In genomic region chr15:43093026-43093425, GRCh38 we compare ENCODE assay signal across 14 cellular contexts. TPM values are rescaled to one million over a fixed set of nuclear protein-coding genes. Genes with fewer than 3 reads are reported as not detected.
DNase-seq lines count a peak whose midpoint lies in the region; ATAC-seq and TF ChIP-seq lines count a peak whose summit lies in the region.
"Had no signal": no experiment of that assay in that cellular context is flagged by ENCODE, and none has a peak within 500 bp of the region (broad histone marks: within the 10 kb centered on the region; RNA-seq: fewer than 3 reads in every experiment).

No MANE protein-coding gene starts in this region.

- H3K4me3 ChIP-seq in GM12865 (ENCODE audit: low read depth, low read length) (no peak overlapping the region), esophagus squamous epithelium (no peak overlapping the region), smooth muscle cell (no peak overlapping the region)
- H3K4me3 ChIP-seq: breast epithelium, hepatocyte had no signal

- 58 to 87% methylated on average over 1 of the region's 1 CpG for WGBS in esophagus squamous epithelium, 2 donors
- 61% methylated on average over 1 of the region's 1 CpG for WGBS in smooth muscle cell (ENCODE audit: low lambda C conversion rate)

- H2AFZ ChIP-seq in smooth muscle cell (ENCODE audit: low read depth), result no peak overlapping the region
- H2AFZ ChIP-seq: hepatocyte had no signal

- peaks cover 100% of the 10 kb centered on the region for H4K20me1 ChIP-seq in smooth muscle cell (ENCODE audit: low read depth)

- H3K9me3 ChIP-seq in esophagus squamous epithelium, result no peaks in the 10 kb centered on the region
- H3K9me3 ChIP-seq in smooth muscle cell (replicated peaks; ENCODE audit: low read depth), result no peaks in the 10 kb centered on the region
- H3K9me3 ChIP-seq: breast epithelium, Caco-2 had no signal

- TF ChIP-seq CTCF in GM12865 (IDR thresholded peaks at IDR 0.05; ENCODE audit: insufficient read depth, low read depth, low read length, missing control alignments) (no peak), esophagus squamous epithelium (IDR thresholded peaks at IDR 0.05) (no peak), smooth muscle cell (IDR thresholded peaks at IDR 0.05; ENCODE audit: borderline replicate concordance, insufficient read depth, poor library complexity, severe bottlenecking) (no peak)

- peaks cover 14% of the 10 kb centered on the region for H3F3A ChIP-seq in smooth muscle cell (ENCODE audit: low read depth)

- no peak for ATAC-seq in HG03159 (IDR thresholded peaks at IDR 0.05; ENCODE audit: unreplicated experiment)
- ATAC-seq: Right ventricle myocardium inferior had no signal

- peaks cover 0 to 16% (median 0%) of the 10 kb centered on the region in 3 donors for H3K36me3 ChIP-seq in esophagus squamous epithelium
- no peaks in the 10 kb centered on the region for H3K36me3 ChIP-seq in smooth muscle cell (ENCODE audit: low read depth)
- H3K36me3 ChIP-seq: breast epithelium had no signal

- intact Hi-C loops in esophagus squamous epithelium (cut with DNase I), result no loop called here

- H3K27me3 ChIP-seq in esophagus squamous epithelium (no peaks in the 10 kb centered on the region), smooth muscle cell (ENCODE audit: low read depth) (no peaks in the 10 kb centered on the region)
- H3K27me3 ChIP-seq: breast epithelium, hepatocyte had no signal

- peaks cover 7 to 43% (median 12%) of the 10 kb centered on the region in 3 donors for H3K4me1 ChIP-seq in esophagus squamous epithelium
- H3K4me1 ChIP-seq in smooth muscle cell (ENCODE audit: low read depth), result peaks cover 17% of the 10 kb centered on the region
- H3K4me1 ChIP-seq: breast epithelium had no signal

- H3K4me2 ChIP-seq in smooth muscle cell, result no peak overlapping the region
- H3K4me2 ChIP-seq: hepatocyte had no signal

- H3K27ac ChIP-seq in esophagus squamous epithelium, result peak overlapping the region in 3 of 4 donors; percentile 41 to 49 (median 45)
- peak overlapping the region; percentile 75 for H3K27ac ChIP-seq in smooth muscle cell (ENCODE audit: low read depth)
- H3K27ac ChIP-seq: hepatocyte had no signal

- peak; percentile 2 for DNase-seq in GM12865 (ENCODE audit: low read depth)
- peak; percentile 35 for DNase-seq in NCI-H226
- no peak for DNase-seq in esophagus squamous epithelium (lab: John Stamatoyannopoulos, UW)
- no peak for DNase-seq in smooth muscle cell (lab: John Stamatoyannopoulos, UW; ENCODE audit: unreplicated experiment)
- no peak for DNase-seq in DMS153 (lab: John Stamatoyannopoulos, UW)
- no peak for DNase-seq in cerebellar nuclear complex (lab: John Stamatoyannopoulos, UW)
- DNase-seq: activated gamma-delta T cell, Caco-2, NCI-H1417 treated with DMSO at 0.1 percent for 48 hours, NCI-H526 had no signal

- no peak for TF ChIP-seq POLR2A in esophagus squamous epithelium (IDR thresholded peaks at IDR 0.05)

- peaks cover 58% of the 10 kb centered on the region for H3K79me2 ChIP-seq in smooth muscle cell (ENCODE audit: low read depth)

- no peak overlapping the region for H3K9ac ChIP-seq in smooth muscle cell (ENCODE audit: low read depth)

RNA-seq across cellular contexts. Expression of gene UBR1, which starts 12.8 kb away (rescaled TPM):
- total RNA-seq in esophagus squamous epithelium, result 10 to 100 TPM in 2 of 4 donors, 1 to 10 TPM in 2; 9.3 to 22.3 (median 11.7) TPM
- total RNA-seq in smooth muscle cell, result 20.5 and 24.0 TPM in 2 replicates
- polyA plus RNA-seq in smooth muscle cell, result 8.7 and 9.5 TPM in 2 replicates

RNA-seq across cellular contexts. Expression of gene TMEM62, which starts 40.4 kb away (rescaled TPM):
- 10 to 100 TPM; 15.8 to 49.2 (median 22.1) TPM for total RNA-seq in esophagus squamous epithelium
- total RNA-seq in smooth muscle cell, result 9.0 and 12.0 TPM in 2 replicates
- polyA plus RNA-seq in smooth muscle cell, result 3.1 and 8.8 TPM in 2 replicates

Comparison
In these comparisons a context has a peak if more than half of its experiments do, and no peak if none do; other contexts are left out.
1. DNase-seq: peak in GM12865 (single experiment) and NCI-H226 (single experiment); none in esophagus squamous epithelium (single experiment), smooth muscle cell (single experiment), DMS153 (single experiment) and cerebellar nuclear complex (0 of 2).